ENCODE assay signal across 17 cellular contexts in the genomic region with DNA sequence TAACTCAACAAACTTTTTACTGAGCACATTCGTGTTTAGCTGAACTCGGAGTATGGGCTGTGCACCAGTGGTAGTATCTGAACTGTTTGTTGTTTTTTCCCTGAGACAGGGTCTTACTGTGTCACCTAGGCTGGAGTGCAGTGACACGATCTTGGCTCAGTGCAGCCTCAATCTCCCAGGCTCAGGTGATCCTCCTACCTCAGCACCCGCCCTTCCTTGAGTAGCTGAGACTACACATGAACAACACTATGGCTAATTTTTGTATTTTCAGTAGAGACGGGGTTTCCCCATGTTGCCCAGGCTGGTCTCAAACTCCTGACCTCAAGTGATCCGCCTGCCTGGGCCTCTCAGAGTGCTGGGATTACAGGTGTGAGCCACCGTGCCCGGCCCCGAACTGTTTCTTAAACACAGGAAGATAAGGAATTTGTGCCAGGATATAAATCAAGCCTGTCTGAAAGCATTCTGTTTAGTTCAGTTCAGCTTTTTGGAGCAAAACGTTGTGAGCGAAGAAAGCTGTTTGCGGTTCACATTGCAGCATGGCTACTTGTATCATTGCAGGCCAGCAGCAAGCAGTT. TPM values are rescaled to one million over a fixed set of nuclear protein-coding genes. Genes with fewer than 3 reads are reported as not detected.
DNase-seq lines count a peak whose midpoint lies in the region; ATAC-seq and TF ChIP-seq lines count a peak whose summit lies in the region.
"Had no signal": no experiment of that assay in that cellular context is flagged by ENCODE, and none has a peak within 500 bp of the region (broad histone marks: within the 10 kb centered on the region; RNA-seq: fewer than 3 reads in every experiment).

No MANE protein-coding gene starts in this region.

- no peaks in the 10 kb centered on the region for H3K36me3 ChIP-seq in CD8-positive, alpha-beta memory T cell (ENCODE audit: insufficient read depth, low read length)
- H3K36me3 ChIP-seq in SU-DHL-6 (ENCODE audit: low read length): no peaks in the 10 kb centered on the region

- H3K9me3 ChIP-seq in CD8-positive, alpha-beta memory T cell (ENCODE audit: low read length): no peaks in the 10 kb centered on the region
- no peaks in the 10 kb centered on the region for H3K9me3 ChIP-seq in SU-DHL-6 (ENCODE audit: insufficient read depth, low read length)

- H3F3A ChIP-seq in SU-DHL-6 (ENCODE audit: insufficient read depth): peaks cover 16% of the 10 kb centered on the region

- no peak for TF ChIP-seq CTCF in SU-DHL-6 (IDR thresholded peaks at IDR 0.05; ENCODE audit: insufficient read depth, low read length, poor library complexity, severe bottlenecking)

- peaks cover 22% of the 10 kb centered on the region for H3K4me1 ChIP-seq in CD8-positive, alpha-beta memory T cell (ENCODE audit: insufficient read depth, low read length)
- H3K4me1 ChIP-seq: parathyroid adenoma had no signal

- no peaks in the 10 kb centered on the region for H3K27me3 Mint-ChIP-seq in CD8-positive, alpha-beta memory T cell

- POLR2A ChIA-PET in CD8-positive, alpha-beta memory T cell (lab: Charles Lee): interaction anchor here (0.6 to 2.2 kb wide), 2 partner anchors 22 to 41 kb away, joined by 3 to 5 read pairs; no protein-coding TSS in a partner anchor

- H3K36me3 Mint-ChIP-seq in CD8-positive, alpha-beta memory T cell: peaks cover 10 to 17% (median 14%) of the 10 kb centered on the region in 3 donors

- peak overlapping the region; percentile 38 for H3K4me2 ChIP-seq in SU-DHL-6 (ENCODE audit: low read depth, low read length, poor library complexity, severe bottlenecking)

- no peak for DNase-seq in CD8-positive, alpha-beta memory T cell
- no peak for DNase-seq in stimulated activated CD4-positive, alpha-beta T cell treated with anti-CD3 and anti-CD28 coated beads, Interleukin-4, amount 100 ng/mL, for 4 hours
- DNase-seq in activated CD4-positive, alpha-beta T cell treated with anti-CD3 and anti-CD28 coated beads, Interleukin-2, amount 50 U/mL, for 1 hour: no peak
- DNase-seq in GOT3 (lab: John Stamatoyannopoulos, UW): no peak
- DNase-seq: C1 segment of cervical spinal cord; caudate nucleus; NCI-H446 treated with DMSO at 0.1 percent for 48 hours; SIG-M5; stimulated activated naive CD4-positive, alpha-beta T cell treated with Interleukin-2 at 50 U/mL for 16 hours had no signal

- H3K9me2 ChIP-seq in SU-DHL-6 (replicated peaks; ENCODE audit: insufficient read depth, low read length): no peaks in the 10 kb centered on the region

- H3K9ac ChIP-seq in SU-DHL-6 (ENCODE audit: low read length): peak overlapping the region; percentile 10; the same call in 1 of the 2 replicates
- H3K9ac ChIP-seq: parathyroid adenoma had no signal

- no peak overlapping the region for H3K27ac ChIP-seq in CD8-positive, alpha-beta memory T cell (ENCODE audit: low read depth, low read length)
- H3K27ac ChIP-seq in SU-DHL-6 (ENCODE audit: low read depth, low read length): peak overlapping the region; percentile 85
- H3K27ac ChIP-seq: epithelial cell of prostate, parathyroid adenoma had no signal

- H3K79me2 ChIP-seq in SU-DHL-6 (ENCODE audit: insufficient read depth, low read length): no peaks in the 10 kb centered on the region
- H3K79me2 ChIP-seq: parathyroid adenoma had no signal

- H3K4me3 Mint-ChIP-seq in CD8-positive, alpha-beta memory T cell: peak overlapping the region in 2 of 7 donors; percentile 72 to 73

- peaks cover 23 to 31% (median 30%) of the 10 kb centered on the region in 3 donors for H3K4me1 Mint-ChIP-seq in CD8-positive, alpha-beta memory T cell

- CTCF ChIA-PET in CD8-positive, alpha-beta memory T cell (lab: Charles Lee): interaction anchor here (1.3 to 5.9 kb wide), 2 partner anchors 23 to 51 kb away, joined by 3 to 41 read pairs; no protein-coding TSS in a partner anchor

- peak overlapping the region in 6 of 8 donors; percentile 39 to 80 (median 63) for H3K27ac Mint-ChIP-seq in CD8-positive, alpha-beta memory T cell

- no peaks in the 10 kb centered on the region for H3K9me3 Mint-ChIP-seq in CD8-positive, alpha-beta memory T cell

- no peak overlapping the region for H3K4me3 ChIP-seq in CD8-positive, alpha-beta memory T cell (ENCODE audit: low read length)
- H3K4me3 ChIP-seq in SU-DHL-6 (ENCODE audit: insufficient read depth, low read length, poor library complexity, severe bottlenecking): no peak overlapping the region
- H3K4me3 ChIP-seq: lung had no signal

- no peak overlapping the region for H2AFZ ChIP-seq in SU-DHL-6 (ENCODE audit: low read depth, low read length, severe bottlenecking)
- H2AFZ ChIP-seq: parathyroid adenoma had no signal

- H4K20me1 ChIP-seq in SU-DHL-6 (ENCODE audit: low read depth, low read length): no peaks in the 10 kb centered on the region

- ATAC-seq in GM19438 (IDR thresholded peaks at IDR 0.05; ENCODE audit: low read depth, unreplicated experiment) (peak; percentile 23), HG03039 (IDR thresholded peaks at IDR 0.05; ENCODE audit: unreplicated experiment) (peak; percentile 10), GM21528 (IDR thresholded peaks at IDR 0.05; ENCODE audit: low FRiP score, unreplicated experiment) (no peak)
- ATAC-seq: activated CD4-positive, CD25-positive, alpha-beta regulatory T cell treated with anti-CD3 and anti-CD28 coated beads, Interleukin-2, amount 50 U/mL, for 24 hours had no signal

- H3K27me3 ChIP-seq in CD8-positive, alpha-beta memory T cell (ENCODE audit: insufficient read depth, low read length, poor library complexity, severe bottlenecking): no peaks in the 10 kb centered on the region
- no peaks in the 10 kb centered on the region for H3K27me3 ChIP-seq in SU-DHL-6 (ENCODE audit: low read length)

RNA-seq across cellular contexts. Expression of gene SKOR1, which starts 40.4 kb away (rescaled TPM):
- total RNA-seq in CD8-positive, alpha-beta memory T cell: under 1 TPM; 0.15 to 0.16 TPM
- 0.06 TPM for polyA plus RNA-seq in CD8-positive, alpha-beta memory T cell

RNA-seq across cellular contexts. Expression of gene RNU6-1, which starts 54.9 kb away (rescaled TPM):
- not detected for total RNA-seq in CD8-positive, alpha-beta memory T cell
- polyA plus RNA-seq in CD8-positive, alpha-beta memory T cell: not detected
- total RNA-seq: lung had no signal
- polyA plus RNA-seq: lung had no signal
